In the genomic region with DNA sequence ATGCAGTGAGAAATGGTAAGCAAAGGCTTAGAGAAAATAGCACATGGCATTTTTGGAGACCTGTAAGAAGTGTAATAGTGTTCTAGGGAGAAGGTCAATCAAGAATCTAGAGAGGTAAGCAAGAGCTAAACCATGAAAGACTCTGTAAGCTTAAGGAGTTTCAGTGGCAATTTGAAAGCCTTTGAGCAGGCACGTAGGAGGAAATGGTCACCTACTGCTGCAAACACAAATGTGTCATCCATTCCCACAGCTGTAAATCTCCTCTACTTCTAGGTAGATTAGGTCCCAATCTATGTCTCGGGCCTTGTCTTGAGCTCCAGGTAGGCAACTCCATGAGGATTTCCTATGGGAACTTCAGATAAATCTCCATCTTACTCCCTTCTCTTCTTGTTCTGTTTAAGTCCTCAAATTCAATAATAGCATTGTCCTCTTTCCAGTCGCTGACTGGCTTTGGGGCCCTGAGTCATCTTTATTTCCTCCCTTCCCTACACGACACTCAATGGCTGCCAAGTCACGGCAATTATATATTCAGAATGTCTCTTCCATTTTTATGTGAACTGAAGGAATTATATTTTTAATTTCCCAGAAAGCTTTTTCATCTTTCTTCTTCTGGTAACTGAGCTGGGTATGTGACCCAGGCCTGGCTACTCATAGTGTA, we compare ENCODE assay signal across 12 cellular contexts. TPM values are rescaled to one million over a fixed set of nuclear protein-coding genes. Genes with fewer than 3 reads are reported as not detected.
A peak's percentile ranks its signal among the peaks of the same experiment; 100 is the strongest.
DNase-seq lines count a peak whose midpoint lies in the region; ATAC-seq lines count a peak whose summit lies in the region.
"Had no signal": no experiment of that assay in that cellular context is flagged by ENCODE, and none has a peak within 500 bp of the region (broad histone marks: within the 10 kb centered on the region; RNA-seq: fewer than 3 reads in every experiment).

No MANE protein-coding gene starts in this region.

- ATAC-seq in GM19324 (IDR thresholded peaks at IDR 0.05; ENCODE audit: low FRiP score, unreplicated experiment) (peak; percentile 51), HG03025 (IDR thresholded peaks at IDR 0.05; ENCODE audit: low FRiP score, unreplicated experiment) (peak; percentile 73), HG02759 (IDR thresholded peaks at IDR 0.05; ENCODE audit: unreplicated experiment) (no peak)
- peak; percentile 88 for ATAC-seq in activated T-helper 17 cell treated with anti-CD3 and anti-CD28 coated beads, Interleukin-2, amount 50 U/mL, for 72 hours (replicated peaks)

- no peak for DNase-seq in CD8-positive, alpha-beta memory T cell
- DNase-seq in T-helper 2 cell treated with Interferon-gamma antibody and Interleukin-4, amounts not matched to agents 5 μg/mL and 100 μg/mL, for 36 hours (ENCODE audit: low spot score) = no peak
- DNase-seq in DMS79 (lab: John Stamatoyannopoulos, UW) = no peak
- DNase-seq in mucosa of gallbladder (ENCODE audit: low spot score) = no peak
- DNase-seq: activated naive CD4-positive, alpha-beta T cell treated with anti-CD3 and anti-CD28 coated beads, Interleukin-2, amount 50 U/mL, for 16 hours; stimulated activated CD4-positive, alpha-beta T cell treated with anti-CD3 and anti-CD28 coated beads, Interleukin-2, amount 100 ng/mL, for 24 hours had no signal

- H3K36me3 ChIP-seq in CD8-positive, alpha-beta memory T cell (ENCODE audit: insufficient read depth, low read length) = no peaks in the 10 kb centered on the region
- H3K36me3 ChIP-seq: thoracic aorta had no signal

- no peaks in the 10 kb centered on the region for H3K9me3 ChIP-seq in CD8-positive, alpha-beta memory T cell (ENCODE audit: low read length)
- H3K9me3 ChIP-seq: thoracic aorta had no signal

- H3K4me1 Mint-ChIP-seq in CD8-positive, alpha-beta memory T cell = peaks cover 51 to 69% (median 58%) of the 10 kb centered on the region in 3 donors
- peaks cover 55% of the 10 kb centered on the region for H3K4me1 Mint-ChIP-seq in activated T-helper 17 cell treated with anti-CD3 and anti-CD28 coated beads, Interleukin-2, amount 50 U/mL, for 72 hours
- H3K4me1 Mint-ChIP-seq in T-helper 2 cell treated with Interferon-gamma antibody and Interleukin-4, amounts not matched to agents 5 μg/mL and 100 μg/mL, for 36 hours (ENCODE audit: low read depth) = peaks cover 47% of the 10 kb centered on the region

- no peaks in the 10 kb centered on the region for H3K27me3 Mint-ChIP-seq in CD8-positive, alpha-beta memory T cell
- H3K27me3 Mint-ChIP-seq in activated T-helper 17 cell treated with anti-CD3 and anti-CD28 coated beads, Interleukin-2, amount 50 U/mL, for 72 hours = no peaks in the 10 kb centered on the region
- H3K27me3 Mint-ChIP-seq in T-helper 2 cell treated with Interferon-gamma antibody and Interleukin-4, amounts not matched to agents 5 μg/mL and 100 μg/mL, for 36 hours (ENCODE audit: low read depth) = no peaks in the 10 kb centered on the region

- no peak overlapping the region for H3K4me3 ChIP-seq in CD8-positive, alpha-beta memory T cell (ENCODE audit: low read length)
- H3K4me3 ChIP-seq: thoracic aorta had no signal

- peaks cover 62% of the 10 kb centered on the region for H3K4me1 ChIP-seq in CD8-positive, alpha-beta memory T cell (ENCODE audit: insufficient read depth, low read length)

- peak overlapping the region in 1 of 7 donors; percentile 33 for H3K4me3 Mint-ChIP-seq in CD8-positive, alpha-beta memory T cell
- H3K4me3 Mint-ChIP-seq in activated T-helper 17 cell treated with anti-CD3 and anti-CD28 coated beads, Interleukin-2, amount 50 U/mL, for 72 hours = peak overlapping the region; percentile 50
- no peak overlapping the region for H3K4me3 Mint-ChIP-seq in T-helper 2 cell treated with Interferon-gamma antibody and Interleukin-4, amounts not matched to agents 5 μg/mL and 100 μg/mL, for 36 hours

- CTCF ChIA-PET in CD8-positive, alpha-beta memory T cell (lab: Charles Lee) = interaction anchor here (0.7 to 1.7 kb wide), 3 partner anchors 9 to 53 kb away, joined by 3 read pairs; a partner anchor contains a TSS

- POLR2A ChIA-PET in CD8-positive, alpha-beta memory T cell (lab: Charles Lee) = no interaction called here

- no peaks in the 10 kb centered on the region for H3K36me3 Mint-ChIP-seq in CD8-positive, alpha-beta memory T cell
- no peaks in the 10 kb centered on the region for H3K36me3 Mint-ChIP-seq in activated T-helper 17 cell treated with anti-CD3 and anti-CD28 coated beads, Interleukin-2, amount 50 U/mL, for 72 hours (ENCODE audit: low read depth)
- H3K36me3 Mint-ChIP-seq in T-helper 2 cell treated with Interferon-gamma antibody and Interleukin-4, amounts not matched to agents 5 μg/mL and 100 μg/mL, for 36 hours (ENCODE audit: low read depth) = no peaks in the 10 kb centered on the region

- H3K9me3 Mint-ChIP-seq in CD8-positive, alpha-beta memory T cell = no peaks in the 10 kb centered on the region
- H3K9me3 Mint-ChIP-seq in activated T-helper 17 cell treated with anti-CD3 and anti-CD28 coated beads, Interleukin-2, amount 50 U/mL, for 72 hours = no peaks in the 10 kb centered on the region
- H3K9me3 Mint-ChIP-seq in T-helper 2 cell treated with Interferon-gamma antibody and Interleukin-4, amounts not matched to agents 5 μg/mL and 100 μg/mL, for 36 hours = no peaks in the 10 kb centered on the region

- H3K27ac ChIP-seq in CD8-positive, alpha-beta memory T cell (ENCODE audit: low read depth, low read length) = no peak overlapping the region
- H3K27ac ChIP-seq: thoracic aorta, VCaP had no signal

- H3K27me3 ChIP-seq in CD8-positive, alpha-beta memory T cell (ENCODE audit: insufficient read depth, low read length, poor library complexity, severe bottlenecking) = no peaks in the 10 kb centered on the region

- peak overlapping the region in 6 of 8 donors; percentile 48 to 92 (median 80) for H3K27ac Mint-ChIP-seq in CD8-positive, alpha-beta memory T cell
- peak overlapping the region; percentile 60 for H3K27ac Mint-ChIP-seq in activated T-helper 17 cell treated with anti-CD3 and anti-CD28 coated beads, Interleukin-2, amount 50 U/mL, for 72 hours
- H3K27ac Mint-ChIP-seq in T-helper 2 cell treated with Interferon-gamma antibody and Interleukin-4, amounts not matched to agents 5 μg/mL and 100 μg/mL, for 36 hours = no peak overlapping the region

RNA-seq across cellular contexts. Expression of a gene that starts 24.2 kb away (rescaled TPM):
- total RNA-seq in CD8-positive, alpha-beta memory T cell = 10 to 100 TPM; 10.2 to 11.7 TPM
- polyA plus RNA-seq in CD8-positive, alpha-beta memory T cell = 17.9 TPM
- 1 to 10 TPM; 5.7 to 9.2 TPM for total RNA-seq in activated T-helper 17 cell treated with anti-CD3 and anti-CD28 coated beads, Interleukin-2, amount 50 U/mL, for 72 hours
- 23.2 TPM for total RNA-seq in mucosa of gallbladder

RNA-seq across cellular contexts. Expression of a gene that starts 53.2 kb away (rescaled TPM):
- total RNA-seq in CD8-positive, alpha-beta memory T cell = 100 to 1,000 TPM; 262 to 263 TPM
- polyA plus RNA-seq in CD8-positive, alpha-beta memory T cell = 59.0 TPM
- 100 to 1,000 TPM; 141 to 247 TPM for total RNA-seq in activated T-helper 17 cell treated with anti-CD3 and anti-CD28 coated beads, Interleukin-2, amount 50 U/mL, for 72 hours
- total RNA-seq in mucosa of gallbladder = 32.2 TPM
